In the genomic region with DNA sequence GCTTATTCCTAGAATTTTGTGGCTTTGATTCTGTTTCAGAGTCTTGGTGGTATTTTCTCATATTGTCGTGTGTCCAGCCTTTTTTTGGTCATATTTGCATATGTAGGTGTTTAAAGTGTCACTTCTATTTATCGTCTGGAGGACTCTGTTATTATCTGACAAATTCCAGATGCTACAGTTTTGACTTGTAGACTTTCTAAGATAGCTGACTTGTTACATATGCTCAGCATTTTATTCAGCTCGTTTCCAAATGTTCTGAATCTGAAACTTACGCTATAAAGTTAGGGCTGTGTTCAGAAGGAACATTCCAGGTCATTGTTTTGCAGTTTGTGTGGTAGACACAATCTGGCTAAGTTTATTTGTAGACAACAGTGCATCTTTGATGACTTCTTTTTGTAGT, we compare ENCODE assay signal across 1 cellular context.
TF ChIP-seq lines count a peak whose summit lies in the region.

No MANE protein-coding gene starts in this region.

TF ChIP-seq in HEK293, 187 proteins besides CTCF, POLR2A, EP300 and RAD21 (continued from another document):
- no peak for TF ChIP-seq PBX3 (CRISPR knock-in tag; IDR thresholded peaks at IDR 0.05)
- no peak for TF ChIP-seq ZNF248 (tag by site-specific recombination; IDR thresholded peaks at IDR 0.05)
- TF ChIP-seq ZNF843 (tag by site-specific recombination; IDR thresholded peaks at IDR 0.05), result no peak
- TF ChIP-seq SP7 (tag by site-specific recombination; IDR thresholded peaks at IDR 0.05), result no peak
- TF ChIP-seq GLI4 (tag by site-specific recombination; IDR thresholded peaks at IDR 0.05), result no peak
